In genomic region chr3:184812845-184813157, GRCh38 we compare ENCODE assay signal across 8 cellular contexts. TPM values are rescaled to one million over a fixed set of nuclear protein-coding genes. Genes with fewer than 3 reads are reported as not detected.
A peak's percentile ranks its signal among the peaks of the same experiment; 100 is the strongest.
DNase-seq lines count a peak whose midpoint lies in the region; ATAC-seq and TF ChIP-seq lines count a peak whose summit lies in the region.

No MANE protein-coding gene starts in this region.

- 42% methylated on average over 7 of the region's 7 CpGs for WGBS in HUES64

- TF ChIP-seq CTCF in AG04450 (IDR thresholded peaks at IDR 0.05; ENCODE audit: low read depth, low read length) = no peak
- no peak for TF ChIP-seq CTCF in chondrocyte (IDR thresholded peaks at IDR 0.05)

- H3K27ac ChIP-seq in AG04450 (ENCODE audit: low read depth, low read length) (no peak overlapping the region), HUES64 (ENCODE audit: low read depth, low read length) (no peak overlapping the region)

- CTCF ChIA-PET in AG04450 (lab: Charles Lee) = no interaction called here

- H3K27ac Mint-ChIP-seq in chondrocyte (ENCODE audit: unreplicated experiment) = no peak overlapping the region
- peak overlapping the region in 4 of 6 donors; percentile 14 to 97 (median 83) for H3K27ac Mint-ChIP-seq in naive B cell

- no peaks in the 10 kb centered on the region; the same call in 1 of the 2 replicates for H3K9me3 ChIP-seq in AG04450 (ENCODE audit: control insufficient read depth, insufficient read depth, low read length)
- no peaks in the 10 kb centered on the region for H3K9me3 ChIP-seq in HUES64 (ENCODE audit: insufficient read depth, low read depth, low read length)

- peak overlapping the region; percentile 82 for H3K4me3 ChIP-seq in AG04450 (ENCODE audit: low read depth, low read length)
- peak overlapping the region; percentile 88 for H3K4me3 ChIP-seq in HUES64 (ENCODE audit: low read length)

- no peaks in the 10 kb centered on the region for H3K36me3 ChIP-seq in HUES64 (ENCODE audit: insufficient read depth, low read length)

- peak overlapping the region; percentile 69 for H3K9ac ChIP-seq in HUES64 (ENCODE audit: low read depth, low read length)

- ATAC-seq in naive B cell (ENCODE audit: low read depth in 2 of 2) = no peak

- H3K27me3 Mint-ChIP-seq in chondrocyte (ENCODE audit: low read depth) (no peaks in the 10 kb centered on the region), naive B cell (no peaks in the 10 kb centered on the region)

- no peaks in the 10 kb centered on the region for H3K27me3 ChIP-seq in AG04450 (ENCODE audit: control insufficient read depth, insufficient read depth, low read length)
- peaks cover 8% of the 10 kb centered on the region; the same call in 1 of the 2 replicates for H3K27me3 ChIP-seq in HUES64 (ENCODE audit: insufficient read depth, low read length)

- H3K4me3 Mint-ChIP-seq in chondrocyte (ENCODE audit: unreplicated experiment) (peak overlapping the region; percentile 96), naive B cell (peak overlapping the region; percentile 84 to 100 (median 96))

- H3K36me3 Mint-ChIP-seq in chondrocyte (ENCODE audit: low read depth) = peaks cover 4% of the 10 kb centered on the region
- H3K36me3 Mint-ChIP-seq in naive B cell = peaks cover 0 to 14% of the 10 kb centered on the region in 2 donors

- H3K4me1 Mint-ChIP-seq in chondrocyte (ENCODE audit: low read depth) = peaks cover 16% of the 10 kb centered on the region
- peaks cover 17 to 20% (median 17%) of the 10 kb centered on the region in 3 donors for H3K4me1 Mint-ChIP-seq in naive B cell

- DNase-seq in AG04450 (ENCODE audit: low read depth, low spot score) (no peak), chondrocyte (ENCODE audit: low spot score) (no peak), naive B cell (no peak), glomerular visceral epithelial cell (ENCODE audit: extremely low spot score) (no peak), AML-193 (lab: John Stamatoyannopoulos, UW) (no peak), A172 (ENCODE audit: low spot score) (no peak), SIG-M5 treated with dmso at 0.1 percent for 504 hours (lab: John Stamatoyannopoulos, UW; ENCODE audit: unreplicated experiment) (no peak)

- H3K9me3 Mint-ChIP-seq in chondrocyte (ENCODE audit: low read depth) (no peaks in the 10 kb centered on the region), naive B cell (no peaks in the 10 kb centered on the region)

- POLR2A ChIA-PET in AG04450 (lab: Yijun Ruan, JAX) = no interaction called here

- H3K4me1 ChIP-seq in HUES64 (ENCODE audit: insufficient read depth, low read length) = peaks cover 4% of the 10 kb centered on the region

RNA-seq across cellular contexts. Expression of gene VPS8, which starts 0.8 kb away (rescaled TPM):
- 33.4 and 40.6 TPM in 2 replicates for polyA plus RNA-seq in AG04450 (2011; rRNA removed)
- 48.0 and 97.7 TPM in 2 replicates for polyA minus RNA-seq in AG04450 (2011; rRNA and poly(A)+ RNA removed)
- polyA plus RNA-seq in HUES64 (2013, experiment 1 of 2) = 21.0 TPM
- 21.7 TPM for polyA plus RNA-seq in HUES64 (2013, experiment 2 of 2)
- 53.6 to 55.5 TPM (median 53.7 TPM) in 3 replicates for total RNA-seq in chondrocyte
- polyA plus RNA-seq in naive B cell (ENCODE audit: low read depth in 6 of 6) = 10 to 100 TPM; 19.4 to 33.2 (median 23.7) TPM
- 36.6 and 47.7 TPM in 2 replicates for total RNA-seq in A172 (2014; rRNA removed; shearing (Covaris generic))
